36 cellular contexts compared by ENCODE assay signal in the genomic region with DNA sequence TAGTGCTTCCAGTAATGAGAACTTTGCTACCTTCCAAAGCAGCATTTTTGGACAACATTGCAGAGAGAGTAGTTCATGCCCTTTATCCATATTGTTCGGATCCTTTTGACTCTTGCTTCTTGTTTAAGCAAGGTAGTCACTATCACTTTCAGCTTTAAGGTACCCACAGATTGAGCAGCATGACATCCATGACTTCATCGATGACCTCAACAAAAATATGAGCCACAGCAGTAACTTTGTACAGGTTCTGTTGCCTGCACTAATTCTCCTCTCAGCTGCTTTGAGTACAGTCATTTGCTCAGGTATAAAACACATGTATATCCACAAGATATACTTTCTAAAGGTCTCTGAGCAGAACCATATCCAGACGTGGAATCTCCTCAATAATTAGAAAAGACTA.
"Had no signal": no experiment of that assay in that cellular context is flagged by ENCODE, and none has a peak within 500 bp of the region (broad histone marks: within the 10 kb centered on the region; RNA-seq: fewer than 3 reads in every experiment).

No MANE protein-coding gene starts in this region.

- DNase-seq: activated effector memory CD4-positive, alpha-beta T cell treated with anti-CD3 and anti-CD28 coated beads, Interleukin-2, amount 50 U/mL, for 16 hours; activated effector memory CD4-positive, alpha-beta T cell treated with Interleukin-2 at 50 U/mL for 16 hours; activated gamma-delta T cell; activated gamma-delta T cell treated with Interleukin-2 at 50 U/mL for 16 hours; activated naive CD4-positive, alpha-beta T cell; activated naive CD4-positive, alpha-beta T cell treated with anti-CD3 and anti-CD28 coated beads for 36 hours; activated naive CD4-positive, alpha-beta T cell treated with anti-CD3 and anti-CD28 coated beads, Interleukin-2, amount 10 ng/mL, durations not matched to agents 7 days and 5 days; activated naive CD4-positive, alpha-beta T cell treated with anti-CD3 and anti-CD28 coated beads, Interleukin-2, amount 50 U/mL, for 16 hours; activated naive CD4-positive, alpha-beta T cell treated with Interleukin-2 at 50 U/mL for 16 hours; activated naive CD8-positive, alpha-beta T cell treated with anti-CD3 and anti-CD28 coated beads for 36 hours; activated naive CD8-positive, alpha-beta T cell treated with anti-CD3 and anti-CD28 coated beads, Interleukin-2, amount 10 ng/mL, durations not matched to agents 7 days and 5 days; activated naive CD8-positive, alpha-beta T cell treated with anti-CD3 and anti-CD28 coated beads, Interleukin-2, amount 50 U/mL, for 24 hours; activated T-cell treated with anti-CD3 and anti-CD28 coated beads, Interleukin-2, amount 50 U/mL, for 1 hour; activated T-cell treated with anti-CD3 and anti-CD28 coated beads, Interleukin-2, amount 50 U/mL, for 24 hours; activated T-cell treated with anti-CD3 and anti-CD28 coated beads, Interleukin-2, amount 50 U/mL, for 4 hours; activated T-cell treated with anti-CD3 and anti-CD28 coated beads, Interleukin-2, amount 50 U/mL, for 48 hours; activated T-cell treated with anti-CD3 and anti-CD28 coated beads, Interleukin-2, amount 50 U/mL, for 72 hours; adrenal gland; amniotic stem cell; amygdala; anterior cingulate cortex; aorta; body of pancreas; brain microvascular endothelial cell; caudate nucleus; central memory CD4-positive, alpha-beta T cell; cerebellar nuclear complex had no signal

- H3K4me3 Mint-ChIP-seq: activated naive CD4-positive, alpha-beta T cell treated with anti-CD3 and anti-CD28 coated beads for 36 hours; activated naive CD4-positive, alpha-beta T cell treated with anti-CD3 and anti-CD28 coated beads, Interleukin-2, amount 10 ng/mL, durations not matched to agents 7 days and 5 days; activated naive CD4-positive, alpha-beta T cell treated with anti-CD3 and anti-CD28 coated beads, Interleukin-2, amount 50 U/mL, for 24 hours; activated naive CD8-positive, alpha-beta T cell; activated naive CD8-positive, alpha-beta T cell treated with anti-CD3 and anti-CD28 coated beads for 36 hours; activated naive CD8-positive, alpha-beta T cell treated with anti-CD3 and anti-CD28 coated beads, Interleukin-2, amount 10 ng/mL, durations not matched to agents 7 days and 5 days; activated naive CD8-positive, alpha-beta T cell treated with anti-CD3 and anti-CD28 coated beads, Interleukin-2, amount 50 U/mL, for 24 hours; activated T-cell treated with anti-CD3 and anti-CD28 coated beads, Interleukin-2, amount 50 U/mL, for 24 hours; activated T-cell treated with anti-CD3 and anti-CD28 coated beads, Interleukin-2, amount 50 U/mL, for 4 hours; activated T-cell treated with anti-CD3 and anti-CD28 coated beads, Interleukin-2, amount 50 U/mL, for 72 hours; activated T-helper 1 cell treated with anti-CD3 and anti-CD28 coated beads, Interleukin-12 subunit alpha, Interleukin-12 subunit beta, Interleukin-2, Interleukin-4 antibody, amounts not matched to agents 30 ng/mL and 10 ng/mL and 1 ng/mL, durations not matched to agents 14 hours and 24 hours and 36 hours; brain; central memory CD8-positive, alpha-beta T cell had no signal

- H3K27me3 Mint-ChIP-seq: activated naive CD4-positive, alpha-beta T cell treated with anti-CD3 and anti-CD28 coated beads, Interleukin-2, amount 10 ng/mL, durations not matched to agents 7 days and 5 days; activated naive CD4-positive, alpha-beta T cell treated with anti-CD3 and anti-CD28 coated beads, Interleukin-2, amount 50 U/mL, for 24 hours; activated naive CD8-positive, alpha-beta T cell treated with anti-CD3 and anti-CD28 coated beads, Interleukin-2, amount 10 ng/mL, durations not matched to agents 7 days and 5 days; activated naive CD8-positive, alpha-beta T cell treated with anti-CD3 and anti-CD28 coated beads, Interleukin-2, amount 50 U/mL, for 24 hours; activated T-cell treated with anti-CD3 and anti-CD28 coated beads, Interleukin-2, amount 50 U/mL, for 24 hours; central memory CD8-positive, alpha-beta T cell had no signal

- H3K4me3 ChIP-seq: adrenal gland, ascending aorta, body of pancreas, breast epithelium, cardiac muscle cell had no signal

- H3K9me3 Mint-ChIP-seq: activated naive CD4-positive, alpha-beta T cell treated with anti-CD3 and anti-CD28 coated beads, Interleukin-2, amount 10 ng/mL, durations not matched to agents 7 days and 5 days; activated naive CD4-positive, alpha-beta T cell treated with anti-CD3 and anti-CD28 coated beads, Interleukin-2, amount 50 U/mL, for 24 hours; activated naive CD8-positive, alpha-beta T cell treated with anti-CD3 and anti-CD28 coated beads, Interleukin-2, amount 10 ng/mL, durations not matched to agents 7 days and 5 days; activated naive CD8-positive, alpha-beta T cell treated with anti-CD3 and anti-CD28 coated beads, Interleukin-2, amount 50 U/mL, for 24 hours; activated T-cell treated with anti-CD3 and anti-CD28 coated beads, Interleukin-2, amount 50 U/mL, for 72 hours; activated T-helper 1 cell treated with anti-CD3 and anti-CD28 coated beads, Interleukin-12 subunit alpha, Interleukin-12 subunit beta, Interleukin-2, Interleukin-4 antibody, amounts not matched to agents 30 ng/mL and 10 ng/mL and 1 ng/mL, durations not matched to agents 14 hours and 24 hours and 36 hours had no signal

- H3K4me1 Mint-ChIP-seq: activated naive CD4-positive, alpha-beta T cell treated with anti-CD3 and anti-CD28 coated beads, Interleukin-2, amount 10 ng/mL, durations not matched to agents 7 days and 5 days; activated naive CD4-positive, alpha-beta T cell treated with anti-CD3 and anti-CD28 coated beads, Interleukin-2, amount 50 U/mL, for 24 hours; activated naive CD8-positive, alpha-beta T cell treated with anti-CD3 and anti-CD28 coated beads for 36 hours; activated naive CD8-positive, alpha-beta T cell treated with anti-CD3 and anti-CD28 coated beads, Interleukin-2, amount 10 ng/mL, durations not matched to agents 7 days and 5 days; activated naive CD8-positive, alpha-beta T cell treated with anti-CD3 and anti-CD28 coated beads, Interleukin-2, amount 50 U/mL, for 24 hours; central memory CD8-positive, alpha-beta T cell had no signal

- H3K27ac Mint-ChIP-seq: activated naive CD4-positive, alpha-beta T cell treated with anti-CD3 and anti-CD28 coated beads for 36 hours; activated naive CD4-positive, alpha-beta T cell treated with anti-CD3 and anti-CD28 coated beads, Interleukin-2, amount 10 ng/mL, durations not matched to agents 7 days and 5 days; activated naive CD4-positive, alpha-beta T cell treated with anti-CD3 and anti-CD28 coated beads, Interleukin-2, amount 50 U/mL, for 24 hours; activated naive CD4-positive, alpha-beta T cell treated with anti-CD3 and anti-CD28 coated beads, Interleukin-2, amount 50 U/mL, for 72 hours; activated naive CD8-positive, alpha-beta T cell; activated naive CD8-positive, alpha-beta T cell treated with anti-CD3 and anti-CD28 coated beads for 36 hours; activated naive CD8-positive, alpha-beta T cell treated with anti-CD3 and anti-CD28 coated beads, Interleukin-2, amount 10 ng/mL, durations not matched to agents 7 days and 5 days; activated naive CD8-positive, alpha-beta T cell treated with anti-CD3 and anti-CD28 coated beads, Interleukin-2, amount 50 U/mL, for 24 hours; activated T-cell treated with anti-CD3 and anti-CD28 coated beads, Interleukin-2, amount 50 U/mL, for 24 hours; activated T-helper 1 cell treated with anti-CD3 and anti-CD28 coated beads, Interleukin-12 subunit alpha, Interleukin-12 subunit beta, Interleukin-2, Interleukin-4 antibody, amounts not matched to agents 30 ng/mL and 10 ng/mL and 1 ng/mL, durations not matched to agents 14 hours and 24 hours and 36 hours; brain had no signal

- H3K36me3 Mint-ChIP-seq: activated naive CD4-positive, alpha-beta T cell treated with anti-CD3 and anti-CD28 coated beads, Interleukin-2, amount 10 ng/mL, durations not matched to agents 7 days and 5 days; activated naive CD4-positive, alpha-beta T cell treated with anti-CD3 and anti-CD28 coated beads, Interleukin-2, amount 50 U/mL, for 24 hours; activated naive CD4-positive, alpha-beta T cell treated with anti-CD3 and anti-CD28 coated beads, Interleukin-2, amount 50 U/mL, for 72 hours; activated naive CD8-positive, alpha-beta T cell; activated naive CD8-positive, alpha-beta T cell treated with anti-CD3 and anti-CD28 coated beads for 36 hours; activated naive CD8-positive, alpha-beta T cell treated with anti-CD3 and anti-CD28 coated beads, Interleukin-2, amount 10 ng/mL, durations not matched to agents 7 days and 5 days had no signal

- H3K27me3 ChIP-seq: adrenal gland, ascending aorta, body of pancreas, brain microvascular endothelial cell, breast epithelium, cardiac muscle cell had no signal

- ATAC-seq: activated naive CD4-positive, alpha-beta T cell treated with anti-CD3 and anti-CD28 coated beads, Interleukin-2, amount 50 U/mL, for 72 hours; activated naive CD8-positive, alpha-beta T cell treated with anti-CD3 and anti-CD28 coated beads, Interleukin-2, amount 50 U/mL, for 24 hours; body of pancreas had no signal

- H3K9me3 ChIP-seq: adrenal gland, ascending aorta, body of pancreas, breast epithelium had no signal

- H3K27ac ChIP-seq: adrenal gland, ascending aorta, body of pancreas, brain microvascular endothelial cell, breast epithelium, cardiac muscle cell had no signal

- H3K36me3 ChIP-seq: adrenal gland, ascending aorta, brain microvascular endothelial cell, breast epithelium, cardiac muscle cell had no signal

- H3K4me1 ChIP-seq: adrenal gland, ascending aorta, body of pancreas, breast epithelium had no signal
